In the genomic region with DNA sequence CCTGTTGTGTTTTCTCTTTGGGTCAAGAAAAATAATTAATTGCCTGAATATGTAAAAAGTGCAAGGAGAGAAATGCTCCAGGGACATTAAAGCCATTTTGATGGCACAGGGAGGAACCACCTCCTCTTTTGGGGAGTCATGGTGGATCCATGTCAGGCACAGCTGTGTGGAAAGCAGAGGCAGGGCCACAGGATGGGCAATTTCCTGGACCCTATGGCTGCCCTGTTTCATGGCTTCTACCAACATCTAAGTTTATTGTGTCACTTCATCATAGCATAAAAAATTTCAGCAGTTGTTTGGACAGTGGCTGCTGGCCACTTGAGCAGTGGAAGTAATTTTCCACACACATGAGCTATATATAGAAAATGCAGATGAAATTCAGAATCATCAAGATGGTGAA, we compare ENCODE assay signal across 15 cellular contexts.
"Had no signal": no experiment of that assay in that cellular context is flagged by ENCODE, and none has a peak within 500 bp of the region (broad histone marks: within the 10 kb centered on the region; RNA-seq: fewer than 3 reads in every experiment).

No MANE protein-coding gene starts in this region.

- H3K4me1 Mint-ChIP-seq: brain; naive thymus-derived CD8-positive, alpha-beta T cell; T-cell had no signal

- DNase-seq: activated CD4-positive, alpha-beta T cell treated with anti-CD3 and anti-CD28 coated beads, Interleukin-2, amount 50 U/mL, for 1 hour; activated naive CD4-positive, alpha-beta T cell treated with anti-CD3 and anti-CD28 coated beads, Interleukin-2, amount 50 U/mL, for 16 hours; dorsolateral prefrontal cortex; head of caudate nucleus; islet precursor cell; naive thymus-derived CD8-positive, alpha-beta T cell; stimulated activated CD4-positive, alpha-beta T cell treated with anti-CD3 and anti-CD28 coated beads, Interleukin-4, amount 100 ng/mL, for 24 hours; T-cell had no signal

- H3K27me3 Mint-ChIP-seq: brain, type B pancreatic cell had no signal

- H3K4me3 Mint-ChIP-seq: brain; naive thymus-derived CD8-positive, alpha-beta T cell; stimulated activated naive CD8-positive, alpha-beta T cell treated with anti-CD3 and anti-CD28 coated beads, Interleukin-15, Interleukin-2, amounts not matched to agents 100 ng/mL and 50 ng/mL, for 24 hours; T-cell; type B pancreatic cell had no signal

- H3K27ac ChIP-seq: dorsolateral prefrontal cortex, neutrophil, SK-N-MC had no signal

- H3K36me3 Mint-ChIP-seq: brain; naive thymus-derived CD8-positive, alpha-beta T cell; T-cell; type B pancreatic cell had no signal

- H3K4me3 ChIP-seq: dorsolateral prefrontal cortex, SK-N-MC had no signal

- H3K27ac Mint-ChIP-seq: activated T-helper 2 cell treated with anti-CD3 and anti-CD28 coated beads, Interferon-gamma antibody, Interleukin-2, Interleukin-4, amounts not matched to agents 10 μg/mL and 5 μg/mL and 100 μg/mL, durations not matched to agents 14 hours and 24 hours and 36 hours; brain; naive thymus-derived CD8-positive, alpha-beta T cell; stimulated activated naive CD8-positive, alpha-beta T cell treated with anti-CD3 and anti-CD28 coated beads, Interleukin-15, Interleukin-2, amounts not matched to agents 100 ng/mL and 50 ng/mL, for 24 hours; T-cell; type B pancreatic cell had no signal

- H3K27me3 ChIP-seq: dorsolateral prefrontal cortex, neutrophil had no signal

- H3K9me3 Mint-ChIP-seq: activated T-helper 2 cell treated with anti-CD3 and anti-CD28 coated beads, Interferon-gamma antibody, Interleukin-2, Interleukin-4, amounts not matched to agents 10 μg/mL and 5 μg/mL and 100 μg/mL, durations not matched to agents 14 hours and 24 hours and 36 hours; brain; stimulated activated naive CD8-positive, alpha-beta T cell treated with anti-CD3 and anti-CD28 coated beads, Interleukin-15, Interleukin-2, amounts not matched to agents 100 ng/mL and 50 ng/mL, for 24 hours; T-cell; type B pancreatic cell had no signal

- H3K9me3 ChIP-seq: neutrophil had no signal

- ATAC-seq: esophagus mucosa; naive thymus-derived CD8-positive, alpha-beta T cell; T-cell had no signal
